In the genomic region with DNA sequence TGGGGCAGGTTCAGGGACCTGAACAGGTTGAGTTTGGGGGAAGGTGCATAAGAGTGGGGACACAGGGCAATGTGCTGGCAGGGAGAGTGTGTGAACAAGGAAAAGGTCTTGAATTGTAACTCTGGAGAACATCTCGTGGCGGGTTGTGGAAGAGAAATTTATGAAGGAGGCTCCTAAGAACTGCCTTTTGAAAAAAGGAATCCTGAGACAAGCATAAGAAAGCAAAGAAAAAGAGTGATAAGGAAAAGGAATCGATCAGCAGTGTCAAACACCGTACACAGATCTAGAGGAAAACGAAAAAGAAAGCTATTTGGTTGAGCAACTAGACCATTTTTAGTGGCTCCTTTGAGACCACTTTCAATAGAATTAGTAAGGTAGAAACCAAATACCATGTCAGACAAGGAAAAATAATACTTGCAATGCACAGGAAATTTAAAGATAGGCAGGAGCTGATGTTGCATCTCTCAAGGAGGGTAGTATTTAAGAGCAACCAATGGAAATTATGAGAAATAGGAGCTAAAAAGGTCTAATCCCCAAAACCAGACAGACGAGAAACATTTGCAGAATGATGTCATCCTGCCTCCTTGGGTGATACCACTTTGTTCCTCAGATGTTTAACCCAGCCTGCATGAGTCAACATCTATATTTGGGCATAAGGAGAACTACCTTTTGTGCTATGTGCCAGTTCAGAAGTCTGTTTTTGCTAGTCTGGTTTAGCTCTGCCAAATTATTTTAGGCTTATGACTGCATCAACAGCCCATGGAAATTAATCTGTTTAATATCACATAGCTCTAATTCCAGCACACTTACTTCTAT, we compare ENCODE assay signal across 8 cellular contexts.
DNase-seq lines count a peak whose midpoint lies in the region; ATAC-seq and TF ChIP-seq lines count a peak whose summit lies in the region.

No MANE protein-coding gene starts in this region.

- H3K18ac ChIP-seq in neuronal stem cell (ENCODE audit: low read length): no peak overlapping the region

- intact Hi-C loops in Right ventricle myocardium inferior (cut with DNase I): loop anchor here (2.0 kb wide), 1 partner anchor 13 kb away; no protein-coding TSS in a partner anchor
- intact Hi-C loops in cardiac septum (cut with DNase I): loop anchor here (1.0 kb wide), 1 partner anchor 14 kb away; no protein-coding TSS in a partner anchor
- intact Hi-C loops in HCT116 (cut with micrococcal nuclease): no loop called here
- intact Hi-C loops in left cardiac atrium (cut with DNase I): no loop called here

- no peak overlapping the region for H3K4ac ChIP-seq in neuronal stem cell (ENCODE audit: low read length)

- H3K9me2 ChIP-seq in HCT116 (ENCODE audit: insufficient read depth): no peaks in the 10 kb centered on the region

- peak overlapping the region; percentile 32 for H3K4me3 Mint-ChIP-seq in activated T-cell treated with anti-CD3 and anti-CD28 coated beads, Interleukin-2, amount 50 U/mL, for 4 hours
- peak overlapping the region; percentile 42 for H3K4me3 Mint-ChIP-seq in stimulated activated memory B cell treated with anti-CD40 and anti-IgM and Interleukin-4, amounts not matched to agents 10 μg/mL and 1 μg/mL and 100 μg/mL, for 72 hours

- no peak overlapping the region for H4K91ac ChIP-seq in neuronal stem cell (ENCODE audit: low read depth, low read length, poor library complexity)

- H2AK5ac ChIP-seq in neuronal stem cell (ENCODE audit: low read depth, low read length): no peak overlapping the region

- H2AFZ ChIP-seq in HCT116 (ENCODE audit: low read depth, low read length, poor library complexity, severe bottlenecking) (no peak overlapping the region), neuronal stem cell (ENCODE audit: low read length) (no peak overlapping the region)

- no peak overlapping the region for H2BK12ac ChIP-seq in neuronal stem cell (ENCODE audit: low read length)

- H4K20me1 ChIP-seq in HCT116 (ENCODE audit: insufficient read depth): no peaks in the 10 kb centered on the region

- TF ChIP-seq RAD21 in HCT116 (IDR thresholded peaks at IDR 0.05; ENCODE audit: low read depth): no peak

- no peaks in the 10 kb centered on the region for H3K79me1 ChIP-seq in neuronal stem cell (ENCODE audit: low read depth, low read length)

- ATAC-seq in Right ventricle myocardium inferior (peak; percentile 88), HCT116 (peak; percentile 91), left cardiac atrium (peak; percentile 87 to 98)
- peak; percentile 93 to 94 for ATAC-seq in activated T-cell treated with anti-CD3 and anti-CD28 coated beads, Interleukin-2, amount 50 U/mL, for 4 hours
- peak; percentile 97 for ATAC-seq in stimulated activated memory B cell treated with anti-CD40 and anti-IgM and Interleukin-4, amounts not matched to agents 10 μg/mL and 1 μg/mL and 100 μg/mL, for 72 hours

- H3K27me3 ChIP-seq in HCT116 (ENCODE audit: insufficient read depth, low read length) (no peaks in the 10 kb centered on the region), neuronal stem cell (ENCODE audit: control insufficient read depth in 3 of 3, insufficient read depth in 3 of 3, low read depth in 1 of 3, low read length in 3 of 3) (no peaks in the 10 kb centered on the region)

- H3K23ac ChIP-seq in neuronal stem cell (ENCODE audit: low read depth, low read length, poor library complexity): no peak overlapping the region

- no peak overlapping the region for H3K9ac ChIP-seq in HCT116 (ENCODE audit: low read length)
- H3K9ac ChIP-seq in neuronal stem cell (ENCODE audit: low read depth, low read length, poor library complexity): no peak overlapping the region

- H3K27ac Mint-ChIP-seq in stimulated activated memory B cell treated with anti-CD40 and anti-IgM and Interleukin-4, amounts not matched to agents 10 μg/mL and 1 μg/mL and 100 μg/mL, for 72 hours: peak overlapping the region; percentile 75

- H3K14ac ChIP-seq in neuronal stem cell (ENCODE audit: low read length): no peak overlapping the region

- no peaks in the 10 kb centered on the region for H3K36me3 Mint-ChIP-seq in activated T-cell treated with anti-CD3 and anti-CD28 coated beads, Interleukin-2, amount 50 U/mL, for 4 hours (ENCODE audit: insufficient read depth)
- no peaks in the 10 kb centered on the region for H3K36me3 Mint-ChIP-seq in stimulated activated memory B cell treated with anti-CD40 and anti-IgM and Interleukin-4, amounts not matched to agents 10 μg/mL and 1 μg/mL and 100 μg/mL, for 72 hours

- H3K9me3 Mint-ChIP-seq in activated T-cell treated with anti-CD3 and anti-CD28 coated beads, Interleukin-2, amount 50 U/mL, for 4 hours: no peaks in the 10 kb centered on the region
- no peaks in the 10 kb centered on the region for H3K9me3 Mint-ChIP-seq in stimulated activated memory B cell treated with anti-CD40 and anti-IgM and Interleukin-4, amounts not matched to agents 10 μg/mL and 1 μg/mL and 100 μg/mL, for 72 hours

- no TSS peak for BruUV-seq in HCT116 (replicated peaks; lab: Mats Ljungman, UMichigan)

- H2BK120ac ChIP-seq in neuronal stem cell (ENCODE audit: low read depth, low read length): no peak overlapping the region

- H3K27me3 Mint-ChIP-seq in activated T-cell treated with anti-CD3 and anti-CD28 coated beads, Interleukin-2, amount 50 U/mL, for 4 hours (ENCODE audit: low read depth): no peaks in the 10 kb centered on the region
- no peaks in the 10 kb centered on the region for H3K27me3 Mint-ChIP-seq in stimulated activated memory B cell treated with anti-CD40 and anti-IgM and Interleukin-4, amounts not matched to agents 10 μg/mL and 1 μg/mL and 100 μg/mL, for 72 hours

- H3K36me3 ChIP-seq in HCT116 (ENCODE audit: control insufficient read depth in 1 of 2, insufficient read depth in 2 of 2, low read length in 2 of 2): no peaks in the 10 kb centered on the region
- H3K36me3 ChIP-seq in neuronal stem cell (replicated peaks in 1 of 2; ENCODE audit: control insufficient read depth in 2 of 2, insufficient read depth in 2 of 2, low read length in 2 of 2): no peaks in the 10 kb centered on the region

- H3K4me2 ChIP-seq in HCT116 (ENCODE audit: low read length) (peak overlapping the region; percentile 50), neuronal stem cell (ENCODE audit: insufficient read depth, low read length, poor library complexity, severe bottlenecking) (no peak overlapping the region)

- H3K4me1 Mint-ChIP-seq in activated T-cell treated with anti-CD3 and anti-CD28 coated beads, Interleukin-2, amount 50 U/mL, for 4 hours (ENCODE audit: low read depth): peaks cover 30% of the 10 kb centered on the region
- H3K4me1 Mint-ChIP-seq in stimulated activated memory B cell treated with anti-CD40 and anti-IgM and Interleukin-4, amounts not matched to agents 10 μg/mL and 1 μg/mL and 100 μg/mL, for 72 hours: peaks cover 26% of the 10 kb centered on the region

- H2BK15ac ChIP-seq in neuronal stem cell (ENCODE audit: low read length): no peak overlapping the region

- TF ChIP-seq CTCF in HCT116 (IDR thresholded peaks at IDR 0.05 in 2 of 3, conservative IDR thresholded peaks at IDR 0.05 in 1 of 3; ENCODE audit: borderline replicate concordance in 1 of 3, insufficient read depth in 1 of 3, low read depth in 2 of 3, low read length in 2 of 3): no peak

- H3K9me3 ChIP-seq in HCT116 (ENCODE audit: control insufficient read depth in 1 of 2, insufficient read depth in 1 of 2, low read depth in 1 of 2, low read length in 2 of 2) (no peaks in the 10 kb centered on the region), neuronal stem cell (replicated peaks in 1 of 2; ENCODE audit: control insufficient read depth in 2 of 2, insufficient read depth in 1 of 2, low read depth in 1 of 2, low read length in 2 of 2) (no peaks in the 10 kb centered on the region)

- POLR2A ChIA-PET in HCT116 (lab: Charles Lee): no interaction called here

- WGBS in neuronal stem cell (ENCODE audit: extremely low coverage in 2 of 2, insufficient read length in 2 of 2, insufficient replicate concordance in 1 of 2), 2 donors: no CpG with 5 or more reads among the region's 6 CpGs

- CTCF ChIA-PET in HCT116 (lab: Charles Lee): interaction anchor here (0.9 kb wide), 1 partner anchor 14 kb away, joined by 3 read pairs; no protein-coding TSS in a partner anchor

- peaks cover 20 to 41% of the 10 kb centered on the region in 2 experiments for H3K4me1 ChIP-seq in HCT116 (ENCODE audit: control insufficient read depth in 1 of 2, insufficient read depth in 2 of 2, low read length in 2 of 2)
- no peaks in the 10 kb centered on the region for H3K4me1 ChIP-seq in neuronal stem cell (ENCODE audit: control insufficient read depth in 2 of 2, insufficient read depth in 1 of 2, low read depth in 1 of 2, low read length in 2 of 2)

- no peaks in the 10 kb centered on the region for H3K79me2 ChIP-seq in HCT116 (ENCODE audit: insufficient read depth, low read length)

- no peak for TF ChIP-seq POLR2A in HCT116 (IDR thresholded peaks at IDR 0.05; ENCODE audit: borderline replicate concordance, extremely low read depth, insufficient read depth, insufficient read length)

- no peak overlapping the region for H4K8ac ChIP-seq in neuronal stem cell (ENCODE audit: low read depth, low read length)

- no peak overlapping the region for H2BK5ac ChIP-seq in neuronal stem cell (ENCODE audit: low read length)

- DNase-seq in Right ventricle myocardium inferior (ENCODE audit: missing footprints) (no peak), cardiac septum (ENCODE audit: low spot score) (no peak), HCT116 (ENCODE audit: low read depth, low spot score) (peak; percentile 74), Kasumi-1 (lab: John Stamatoyannopoulos, UW) (peak; percentile 94), left cardiac atrium (no peak), neuronal stem cell (ENCODE audit: low spot score) (no peak)
- DNase-seq in activated T-cell treated with anti-CD3 and anti-CD28 coated beads, Interleukin-2, amount 50 U/mL, for 4 hours: no peak

- RAD21 ChIA-PET in HCT116 (lab: Charles Lee; ENCODE audit: low non-redundant PET in 1 of 2, low total read pairs in 2 of 2, uncharacterized antibody in 2 of 2, unreplicated experiment in 2 of 2): no interaction called here

- no peak overlapping the region for H3K27ac ChIP-seq in HCT116 (ENCODE audit: low read depth, low read length)
- H3K27ac ChIP-seq in neuronal stem cell (replicated peaks; ENCODE audit: low read length): no peak overlapping the region

- H3K4me3 ChIP-seq in HCT116 (replicated peaks in 1 of 2; ENCODE audit: low read depth in 1 of 2, low read length in 2 of 2) (no peak overlapping the region; a peak in 1 of 4 replicates), neuronal stem cell (ENCODE audit: low read length in 2 of 2) (no peak overlapping the region)

Comparison
In these comparisons a context has a peak if more than half of its experiments do, and no peak if none do; other contexts are left out.
1. intact Hi-C loops: an anchor here in Right ventricle myocardium inferior (2.0 kb wide) and cardiac septum (1.0 kb wide); none called in HCT116 and left cardiac atrium.
2. DNase-seq: peak in HCT116 (single experiment) and Kasumi-1 (2 of 2); none in Right ventricle myocardium inferior (single experiment), cardiac septum (single experiment), activated T-cell treated with anti-CD3 and anti-CD28 coated beads, Interleukin-2, amount 50 U/mL, for 4 hours (single experiment), left cardiac atrium (single experiment) and neuronal stem cell (single experiment).
3. Peak in every context shown above with its lines, with median percentiles within 50 percentile points of each other: ATAC-seq.